ENCODE assay signal across 8 cellular contexts in genomic region chr3:132660745-132661067, GRCh38. TPM values are rescaled to one million over a fixed set of nuclear protein-coding genes. Genes with fewer than 3 reads are reported as not detected.
DNase-seq lines count a peak whose midpoint lies in the region; ATAC-seq and TF ChIP-seq lines count a peak whose summit lies in the region.

No MANE protein-coding gene starts in this region.

- peaks cover 3% of the 10 kb centered on the region for H3F3A ChIP-seq in smooth muscle cell (ENCODE audit: low read depth)

- peaks cover 41% of the 10 kb centered on the region for H3K4me1 Mint-ChIP-seq in activated CD4-positive, alpha-beta T cell treated with anti-CD3 and anti-CD28 coated beads, Interleukin-2, amount 10 ng/mL, durations not matched to agents 24 days and 14 days
- H3K4me1 Mint-ChIP-seq in activated naive CD8-positive, alpha-beta T cell treated with anti-CD3 and anti-CD28 coated beads, Interleukin-2, amount 10 ng/mL, durations not matched to agents 7 days and 5 days: peaks cover 39% of the 10 kb centered on the region

- no peaks in the 10 kb centered on the region for H3K4me1 ChIP-seq in iPS DF 6.9 (ENCODE audit: control insufficient read depth, insufficient read depth, low read length)
- H3K4me1 ChIP-seq in smooth muscle cell (ENCODE audit: low read depth): peaks cover 23% of the 10 kb centered on the region

- intact Hi-C loops in activated CD4-positive, alpha-beta T cell treated with anti-CD3 and anti-CD28 coated beads, Interleukin-2, amount 10 ng/mL, durations not matched to agents 24 days and 14 days (cut with micrococcal nuclease): loop anchor here (1.0 to 5.0 kb wide), 3 partner anchors 62 to 243 kb away; partner anchors contain the start of genes DNAJC13 and NPHP3

- TF ChIP-seq CTCF in smooth muscle cell (IDR thresholded peaks at IDR 0.05; ENCODE audit: borderline replicate concordance, insufficient read depth, poor library complexity, severe bottlenecking): no peak

- H3K79me2 ChIP-seq in smooth muscle cell (ENCODE audit: low read depth): peaks cover 65% of the 10 kb centered on the region

- WGBS in iPS DF 6.9 (ENCODE audit: insufficient coverage, insufficient read length): no CpG with 5 or more reads among the region's 11 CpGs
- WGBS in smooth muscle cell (ENCODE audit: low lambda C conversion rate): under 1% methylated on average over 10 of the region's 11 CpGs

- peak overlapping the region; percentile 100 for H2AFZ ChIP-seq in smooth muscle cell (ENCODE audit: low read depth)

- H3K27ac ChIP-seq in iPS DF 6.9 (ENCODE audit: low read length) (no peak overlapping the region), smooth muscle cell (ENCODE audit: low read depth) (peak overlapping the region; percentile 90)

- ATAC-seq in HG03460 (IDR thresholded peaks at IDR 0.05; ENCODE audit: unreplicated experiment): peak; percentile 6
- peak; percentile 15 for ATAC-seq in activated naive CD8-positive, alpha-beta T cell treated with anti-CD3 and anti-CD28 coated beads, Interleukin-2, amount 10 ng/mL, durations not matched to agents 7 days and 5 days (ENCODE audit: low read depth)

- peak overlapping the region; percentile 80 for H3K4me3 ChIP-seq in iPS DF 6.9 (ENCODE audit: low read length)
- peak overlapping the region; percentile 93 for H3K4me3 ChIP-seq in smooth muscle cell

- H3K4me3 Mint-ChIP-seq in activated CD4-positive, alpha-beta T cell treated with anti-CD3 and anti-CD28 coated beads, Interleukin-2, amount 10 ng/mL, durations not matched to agents 24 days and 14 days: peak overlapping the region; percentile 99
- H3K4me3 Mint-ChIP-seq in activated naive CD8-positive, alpha-beta T cell treated with anti-CD3 and anti-CD28 coated beads, Interleukin-2, amount 10 ng/mL, durations not matched to agents 7 days and 5 days: peak overlapping the region; percentile 96

- H4K20me1 ChIP-seq in smooth muscle cell (ENCODE audit: low read depth): peaks cover 39% of the 10 kb centered on the region

- H3K27me3 Mint-ChIP-seq in activated CD4-positive, alpha-beta T cell treated with anti-CD3 and anti-CD28 coated beads, Interleukin-2, amount 10 ng/mL, durations not matched to agents 24 days and 14 days: no peaks in the 10 kb centered on the region
- no peaks in the 10 kb centered on the region for H3K27me3 Mint-ChIP-seq in activated naive CD8-positive, alpha-beta T cell treated with anti-CD3 and anti-CD28 coated beads, Interleukin-2, amount 10 ng/mL, durations not matched to agents 7 days and 5 days

- no peaks in the 10 kb centered on the region for H3K9me3 ChIP-seq in iPS DF 6.9 (ENCODE audit: control insufficient read depth, insufficient read depth, low read length)
- H3K9me3 ChIP-seq in smooth muscle cell (replicated peaks; ENCODE audit: low read depth): no peaks in the 10 kb centered on the region

- H3K27ac Mint-ChIP-seq in activated CD4-positive, alpha-beta T cell treated with anti-CD3 and anti-CD28 coated beads, Interleukin-2, amount 10 ng/mL, durations not matched to agents 24 days and 14 days: peak overlapping the region; percentile 98
- peak overlapping the region; percentile 94 for H3K27ac Mint-ChIP-seq in activated naive CD8-positive, alpha-beta T cell treated with anti-CD3 and anti-CD28 coated beads, Interleukin-2, amount 10 ng/mL, durations not matched to agents 7 days and 5 days

- no peaks in the 10 kb centered on the region for H3K36me3 ChIP-seq in iPS DF 6.9 (ENCODE audit: control insufficient read depth, insufficient read depth, low read length)
- no peaks in the 10 kb centered on the region for H3K36me3 ChIP-seq in smooth muscle cell (ENCODE audit: low read depth)

- no peak for DNase-seq in activated CD4-positive, alpha-beta T cell treated with anti-CD3 and anti-CD28 coated beads, Interleukin-2, amount 10 ng/mL, durations not matched to agents 24 days and 14 days
- no peak for DNase-seq in activated CD4-positive, alpha-beta T cell treated with anti-CD3 and anti-CD28 coated beads for 4 hours
- no peak for DNase-seq in activated naive CD8-positive, alpha-beta T cell treated with anti-CD3 and anti-CD28 coated beads, Interleukin-2, amount 10 ng/mL, durations not matched to agents 7 days and 5 days
- DNase-seq in iPS DF 6.9 (ENCODE audit: low read depth, low spot score) (no peak), smooth muscle cell (lab: John Stamatoyannopoulos, UW; ENCODE audit: unreplicated experiment) (no peak), NCI-H774 (lab: John Stamatoyannopoulos, UW) (no peak)
- DNase-seq in stimulated activated CD4-positive, alpha-beta T cell treated with anti-CD3 and anti-CD28 coated beads, Interleukin-1b, Interleukin-23, amount 100 ng/mL, for 48 hours: no peak

- H3K27me3 ChIP-seq in iPS DF 6.9 (ENCODE audit: control insufficient read depth, insufficient read depth, low read length): no peaks in the 10 kb centered on the region
- no peaks in the 10 kb centered on the region for H3K27me3 ChIP-seq in smooth muscle cell (ENCODE audit: low read depth)

- peak overlapping the region; percentile 93 for H3K9ac ChIP-seq in smooth muscle cell (ENCODE audit: low read depth)

- POLR2A ChIA-PET in activated naive CD8-positive, alpha-beta T cell treated with anti-CD3 and anti-CD28 coated beads, Interleukin-2, amount 10 ng/mL, durations not matched to agents 7 days and 5 days (lab: Charles Lee): interaction anchor here (0.6 to 1.2 kb wide), 3 partner anchors 12 to 243 kb away, joined by 3 read pairs; partner anchors contain the start of gene DNAJC13

- no peaks in the 10 kb centered on the region for H3K9me3 Mint-ChIP-seq in activated CD4-positive, alpha-beta T cell treated with anti-CD3 and anti-CD28 coated beads, Interleukin-2, amount 10 ng/mL, durations not matched to agents 24 days and 14 days
- no peaks in the 10 kb centered on the region for H3K9me3 Mint-ChIP-seq in activated naive CD8-positive, alpha-beta T cell treated with anti-CD3 and anti-CD28 coated beads, Interleukin-2, amount 10 ng/mL, durations not matched to agents 7 days and 5 days

- peak overlapping the region; percentile 95 for H3K4me2 ChIP-seq in smooth muscle cell

- H3K36me3 Mint-ChIP-seq in activated CD4-positive, alpha-beta T cell treated with anti-CD3 and anti-CD28 coated beads, Interleukin-2, amount 10 ng/mL, durations not matched to agents 24 days and 14 days (ENCODE audit: low read depth): peaks cover 30% of the 10 kb centered on the region
- H3K36me3 Mint-ChIP-seq in activated naive CD8-positive, alpha-beta T cell treated with anti-CD3 and anti-CD28 coated beads, Interleukin-2, amount 10 ng/mL, durations not matched to agents 7 days and 5 days: peaks cover 8% of the 10 kb centered on the region

RNA-seq across cellular contexts. Expression of gene UBA5, which starts 0.6 kb away (rescaled TPM):
- total RNA-seq in activated CD4-positive, alpha-beta T cell treated with anti-CD3 and anti-CD28 coated beads, Interleukin-2, amount 10 ng/mL, durations not matched to agents 24 days and 14 days: 81.9 and 85.1 TPM in 2 replicates
- total RNA-seq in activated naive CD8-positive, alpha-beta T cell treated with anti-CD3 and anti-CD28 coated beads, Interleukin-2, amount 10 ng/mL, durations not matched to agents 7 days and 5 days: 10 to 100 TPM; 33.6 to 43.3 TPM
- total RNA-seq in smooth muscle cell: 36.0 and 46.7 TPM in 2 replicates
- 43.7 and 46.0 TPM in 2 replicates for polyA plus RNA-seq in smooth muscle cell

RNA-seq across cellular contexts. Expression of gene ACAD11, which starts 1.1 kb away (rescaled TPM):
- total RNA-seq in activated CD4-positive, alpha-beta T cell treated with anti-CD3 and anti-CD28 coated beads, Interleukin-2, amount 10 ng/mL, durations not matched to agents 24 days and 14 days: 12.9 and 18.9 TPM in 2 replicates
- 10 to 100 TPM; 18.5 to 19.4 TPM for total RNA-seq in activated naive CD8-positive, alpha-beta T cell treated with anti-CD3 and anti-CD28 coated beads, Interleukin-2, amount 10 ng/mL, durations not matched to agents 7 days and 5 days
- 24.8 and 32.0 TPM in 2 replicates for total RNA-seq in smooth muscle cell
- polyA plus RNA-seq in smooth muscle cell: 22.2 and 28.3 TPM in 2 replicates
